Comparison of ENCODE assay signal across 28 cellular contexts in the genomic region with DNA sequence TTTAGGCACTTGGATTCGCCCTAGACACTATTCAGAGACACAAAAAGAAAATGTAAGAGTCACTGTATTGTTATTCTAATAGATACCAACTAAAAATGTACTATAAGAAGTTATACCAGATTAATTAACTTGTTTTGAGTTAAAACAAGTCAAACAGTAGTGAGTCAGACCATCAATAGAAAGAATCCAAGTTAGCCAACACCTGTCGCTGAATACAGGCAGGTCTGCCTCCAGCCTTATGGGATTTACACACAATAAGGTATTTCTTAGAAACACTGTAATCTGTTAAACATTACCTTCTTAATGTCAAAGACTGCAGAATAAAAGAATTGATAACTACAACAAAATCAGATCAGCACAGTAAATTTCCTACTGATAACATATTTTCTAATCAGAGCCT.
"Had no signal": no experiment of that assay in that cellular context is flagged by ENCODE, and none has a peak within 500 bp of the region (broad histone marks: within the 10 kb centered on the region; RNA-seq: fewer than 3 reads in every experiment).

No MANE protein-coding gene starts in this region.

- H3K4me2 ChIP-seq: neural progenitor cell, smooth muscle cell had no signal

- H3K9ac ChIP-seq: neural progenitor cell, parathyroid adenoma had no signal

- H3K4me1 ChIP-seq: left lung, lower lobe of right lung, neural progenitor cell, parathyroid adenoma, psoas muscle, right atrium auricular region, right lobe of liver, upper lobe of right lung had no signal

- H3K27me3 ChIP-seq: left lung, neural progenitor cell, neutrophil, right atrium auricular region, right lobe of liver, transverse colon, upper lobe of right lung had no signal

- H3K9me3 ChIP-seq: left lung, lower lobe of right lung, neutrophil, psoas muscle, right atrium auricular region, right lobe of liver, transverse colon, upper lobe of right lung had no signal

- H2AFZ ChIP-seq: neural progenitor cell, parathyroid adenoma had no signal

- H3K36me3 ChIP-seq: neural progenitor cell, right atrium auricular region, right lobe of liver had no signal

- H3K27ac ChIP-seq: left lung, lower lobe of right lung, neural progenitor cell, neutrophil, parathyroid adenoma, psoas muscle, right atrium auricular region, right lobe of liver, transverse colon, upper lobe of right lung had no signal

- DNase-seq: hypothalamus; immature natural killer cell; kidney; left colon; left lung; lower lobe of right lung; mammary epithelial cell; mesenchymal stem cell; naive B cell; natural killer cell; nephron progenitor cell; occipital lobe; psoas muscle; right lobe of liver; stimulated activated CD4-positive, alpha-beta T cell treated with anti-CD3 and anti-CD28 coated beads, Interleukin-1b, Interleukin-23, amount 100 ng/mL, for 48 hours; stimulated activated CD4-positive, alpha-beta T cell treated with anti-CD3 and anti-CD28 coated beads, Interleukin-2, amount 100 ng/mL, for 48 hours; stimulated activated CD4-positive, alpha-beta T cell treated with anti-CD3 and anti-CD28 coated beads, Interleukin-4, amount 100 ng/mL, for 4 hours; stimulated activated CD8-positive, alpha-beta memory T cell treated with anti-CD3 and anti-CD28 coated beads, Interleukin-4, amount 100 ng/mL, for 48 hours; stimulated activated naive CD4-positive, alpha-beta T cell treated with Interleukin-2 at 50 U/mL for 16 hours; stimulated activated naive CD8-positive, alpha-beta T cell treated with anti-CD3 and anti-CD28 coated beads, Interleukin-15, amount 100 ng/mL, for 72 hours; substantia nigra; transverse colon; upper lobe of right lung had no signal

- H3K4me3 ChIP-seq: left lung, lower lobe of right lung, neural progenitor cell, psoas muscle, right atrium auricular region, right lobe of liver, smooth muscle cell, transverse colon, upper lobe of right lung had no signal
